16 cellular contexts compared by ENCODE assay signal in genomic region chr15:83278191-83278590, GRCh38. TPM values are rescaled to one million over a fixed set of nuclear protein-coding genes. Genes with fewer than 3 reads are reported as not detected.
DNase-seq lines count a peak whose midpoint lies in the region; ATAC-seq and TF ChIP-seq lines count a peak whose summit lies in the region.
"Had no signal": no experiment of that assay in that cellular context is flagged by ENCODE, and none has a peak within 500 bp of the region (broad histone marks: within the 10 kb centered on the region; RNA-seq: fewer than 3 reads in every experiment).

No MANE protein-coding gene starts in this region.

- peaks cover 74% of the 10 kb centered on the region for H3K27me3 Mint-ChIP-seq in activated T-cell treated with anti-CD3 and anti-CD28 coated beads, Interleukin-2, amount 50 U/mL, for 72 hours (ENCODE audit: low read depth)
- H3K27me3 Mint-ChIP-seq in nephron progenitor cell (ENCODE audit: low read depth, poor library complexity), result peaks cover 34% of the 10 kb centered on the region
- H3K27me3 Mint-ChIP-seq in naive thymus-derived CD4-positive, alpha-beta T cell, result peaks cover 63 to 76% (median 74%) of the 10 kb centered on the region in 5 donors

- no peaks in the 10 kb centered on the region for H3K4me1 ChIP-seq in naive thymus-derived CD4-positive, alpha-beta T cell (ENCODE audit: control insufficient read depth in 2 of 2, insufficient read depth in 2 of 2, low read length in 2 of 2)

- H3K9me3 Mint-ChIP-seq in activated T-cell treated with anti-CD3 and anti-CD28 coated beads, Interleukin-2, amount 50 U/mL, for 72 hours, result peaks cover 0 to 2% of the 10 kb centered on the region in 2 donors
- H3K9me3 Mint-ChIP-seq in nephron progenitor cell, result no peaks in the 10 kb centered on the region
- H3K9me3 Mint-ChIP-seq in naive thymus-derived CD4-positive, alpha-beta T cell, result peaks cover 0 to 5% (median 0%) of the 10 kb centered on the region in 11 donors
- H3K9me3 Mint-ChIP-seq: stimulated activated naive B cell treated with anti-CD40 and anti-IgM and Interleukin-4, amounts not matched to agents 10 μg/mL and 1 μg/mL and 100 μg/mL, for 72 hours had no signal

- H3K4me3 ChIP-seq in fibroblast of pulmonary artery (replicated peaks; ENCODE audit: low read depth, low read length), result no peak overlapping the region
- no peak overlapping the region for H3K4me3 ChIP-seq in naive thymus-derived CD4-positive, alpha-beta T cell (ENCODE audit: low read length)

- POLR2A ChIA-PET in naive thymus-derived CD4-positive, alpha-beta T cell (lab: Charles Lee), result no interaction called here

- H3K27ac ChIP-seq in naive thymus-derived CD4-positive, alpha-beta T cell (ENCODE audit: low read depth, low read length), result no peak overlapping the region

- H3K9me3 ChIP-seq in naive thymus-derived CD4-positive, alpha-beta T cell (ENCODE audit: control insufficient read depth in 2 of 3, low read length in 3 of 3), result no peaks in the 10 kb centered on the region

- H3K36me3 Mint-ChIP-seq in activated T-cell treated with anti-CD3 and anti-CD28 coated beads, Interleukin-2, amount 50 U/mL, for 72 hours (ENCODE audit: insufficient read depth in 2 of 2), result no peaks in the 10 kb centered on the region
- H3K36me3 Mint-ChIP-seq in nephron progenitor cell (ENCODE audit: low read depth), result no peaks in the 10 kb centered on the region
- peaks cover 0 to 2% (median 0%) of the 10 kb centered on the region in 5 donors for H3K36me3 Mint-ChIP-seq in naive thymus-derived CD4-positive, alpha-beta T cell

- DNase-seq in activated T-cell treated with anti-CD3 and anti-CD28 coated beads, Interleukin-2, amount 50 U/mL, for 72 hours, result no peak
- DNase-seq in activated T-cell treated with anti-CD3 and anti-CD28 coated beads for 4 hours (no peak), amniotic epithelial cell (ENCODE audit: low read depth) (peak; percentile 87), fibroblast of pulmonary artery (ENCODE audit: low read depth) (peak; percentile 62), stromal cell of bone marrow (ENCODE audit: low read depth) (peak; percentile 64), nephron progenitor cell (no peak)
- DNase-seq in naive thymus-derived CD4-positive, alpha-beta T cell, result no peak
- DNase-seq: activated naive CD4-positive, alpha-beta T cell; GF-D8; KBM-7; NCI-H1105 treated with DMSO at 0.1 percent for 48 hours; NCI-H345; occipital lobe; small intestine; stimulated activated naive B cell treated with anti-CD40 and anti-IgM and Interleukin-4, amounts not matched to agents 10 μg/mL and 1 μg/mL and 100 μg/mL, for 72 hours had no signal

- peaks cover 3 to 12% of the 10 kb centered on the region in 2 donors for H3K27me3 ChIP-seq in naive thymus-derived CD4-positive, alpha-beta T cell (ENCODE audit: control insufficient read depth in 2 of 2, insufficient read depth in 2 of 2, low read length in 2 of 2)

- H3K36me3 ChIP-seq in naive thymus-derived CD4-positive, alpha-beta T cell (ENCODE audit: control insufficient read depth in 2 of 3, insufficient read depth in 3 of 3, low read length in 3 of 3), result no peaks in the 10 kb centered on the region

- H3K4me1 Mint-ChIP-seq in activated T-cell treated with anti-CD3 and anti-CD28 coated beads, Interleukin-2, amount 50 U/mL, for 72 hours (ENCODE audit: low read depth), result peaks cover 21% of the 10 kb centered on the region
- H3K4me1 Mint-ChIP-seq in nephron progenitor cell, result peaks cover 17% of the 10 kb centered on the region
- H3K4me1 Mint-ChIP-seq in naive thymus-derived CD4-positive, alpha-beta T cell, result peaks cover 0 to 6% (median 4%) of the 10 kb centered on the region in 7 donors

- peak; percentile 32 to 52 for ATAC-seq in activated T-cell treated with anti-CD3 and anti-CD28 coated beads, Interleukin-2, amount 50 U/mL, for 72 hours (replicated peaks in 1 of 2)
- ATAC-seq in naive thymus-derived CD4-positive, alpha-beta T cell, result no peak
- ATAC-seq in GM19351 (IDR thresholded peaks at IDR 0.05; ENCODE audit: unreplicated experiment), result no peak
- ATAC-seq: stimulated activated naive B cell treated with anti-CD40 and anti-IgM and Interleukin-4, amounts not matched to agents 10 μg/mL and 1 μg/mL and 100 μg/mL, for 72 hours had no signal

- no peak overlapping the region for H3K4me3 Mint-ChIP-seq in activated T-cell treated with anti-CD3 and anti-CD28 coated beads, Interleukin-2, amount 50 U/mL, for 72 hours
- H3K4me3 Mint-ChIP-seq in nephron progenitor cell, result no peak overlapping the region
- H3K4me3 Mint-ChIP-seq in naive thymus-derived CD4-positive, alpha-beta T cell, result no peak overlapping the region
- H3K4me3 Mint-ChIP-seq: stimulated activated naive B cell treated with anti-CD40 and anti-IgM and Interleukin-4, amounts not matched to agents 10 μg/mL and 1 μg/mL and 100 μg/mL, for 72 hours had no signal

- no peak for TF ChIP-seq CTCF in fibroblast of pulmonary artery (IDR thresholded peaks at IDR 0.05; ENCODE audit: low read length, missing control alignments)
- TF ChIP-seq CTCF in nephron progenitor cell (IDR thresholded peaks at IDR 0.05), result no peak

- CTCF ChIA-PET in naive thymus-derived CD4-positive, alpha-beta T cell (lab: Charles Lee), result no interaction called here

- intact Hi-C loops in naive thymus-derived CD4-positive, alpha-beta T cell (cut with micrococcal nuclease), result no loop called here

- H3K27ac Mint-ChIP-seq in activated T-cell treated with anti-CD3 and anti-CD28 coated beads, Interleukin-2, amount 50 U/mL, for 72 hours, result no peak overlapping the region
- no peak overlapping the region for H3K27ac Mint-ChIP-seq in nephron progenitor cell
- no peak overlapping the region for H3K27ac Mint-ChIP-seq in naive thymus-derived CD4-positive, alpha-beta T cell
- H3K27ac Mint-ChIP-seq: stimulated activated naive B cell treated with anti-CD40 and anti-IgM and Interleukin-4, amounts not matched to agents 10 μg/mL and 1 μg/mL and 100 μg/mL, for 72 hours had no signal

RNA-seq across cellular contexts. Expression of gene BNC1, which starts 6.3 kb away (rescaled TPM):
- total RNA-seq in activated T-cell treated with anti-CD3 and anti-CD28 coated beads, Interleukin-2, amount 50 U/mL, for 72 hours, result not detected
- total RNA-seq in naive thymus-derived CD4-positive, alpha-beta T cell, result not detected
- polyA plus RNA-seq in naive thymus-derived CD4-positive, alpha-beta T cell, result not detected

Comparison
In these comparisons a context has a peak if more than half of its experiments do, and no peak if none do; other contexts are left out.
1. ATAC-seq: peak in activated T-cell treated with anti-CD3 and anti-CD28 coated beads, Interleukin-2, amount 50 U/mL, for 72 hours (2 of 2); none in naive thymus-derived CD4-positive, alpha-beta T cell (single experiment) and GM19351 (single experiment).
2. DNase-seq: peak in amniotic epithelial cell (single experiment), fibroblast of pulmonary artery (single experiment) and stromal cell of bone marrow (single experiment); none in activated T-cell treated with anti-CD3 and anti-CD28 coated beads, Interleukin-2, amount 50 U/mL, for 72 hours (0 of 2), activated T-cell treated with anti-CD3 and anti-CD28 coated beads for 4 hours (single experiment), nephron progenitor cell (single experiment) and naive thymus-derived CD4-positive, alpha-beta T cell (0 of 9).